Comparison of ENCODE assay signal across 14 cellular contexts in genomic region chr2:6081542-6081872, GRCh38.
DNase-seq lines count a peak whose midpoint lies in the region; ATAC-seq, FAIRE-seq and TF ChIP-seq lines count a peak whose summit lies in the region.
"Had no signal": no experiment of that assay in that cellular context is flagged by ENCODE, and none has a peak within 500 bp of the region (broad histone marks: within the 10 kb centered on the region; RNA-seq: fewer than 3 reads in every experiment).

No MANE protein-coding gene starts in this region.

- no peak for TF ChIP-seq EP300 in A549 (IDR thresholded peaks at IDR 0.05)

- 14% methylated on average over 4 of the region's 4 CpGs for WGBS in A549 (ENCODE audit: missing lambda C conversion rate)

- DNase-seq in A549 (ENCODE audit: low read depth in 1 of 2, low spot score in 1 of 2) = no peak
- peak; percentile 2 for DNase-seq in LoVo (ENCODE audit: low spot score)
- DNase-seq in astrocyte of the cerebellum (ENCODE audit: low read depth) = no peak
- no peak for DNase-seq in mucosa of descending colon
- DNase-seq in ureter (ENCODE audit: low spot score) = no peak
- DNase-seq in NCI-H1105 treated with DMSO at 0.1 percent for 48 hours (lab: John Stamatoyannopoulos, UW) = no peak
- DNase-seq in H4 (ENCODE audit: low spot score) = no peak
- no peak for DNase-seq in stimulated activated CD4-positive, alpha-beta T cell treated with anti-CD3 and anti-CD28 coated beads, Interleukin-1b, Interleukin-23, amount 100 ng/mL, for 48 hours
- DNase-seq: activated CD4-positive, alpha-beta memory T cell treated with anti-CD3 and anti-CD28 coated beads, Interleukin-2, amount 10 ng/mL, durations not matched to agents 7 days and 5 days; activated T-cell treated with anti-CD3 and anti-CD28 coated beads, Interleukin-2, amount 50 U/mL, for 24 hours; COR-L47; islet precursor cell had no signal

- intact Hi-C loops in mucosa of descending colon (cut with DNase I, micrococcal nuclease) = no loop called here

- no peak for FAIRE-seq in A549 (lab: Jason Lieb, UNC)

- no peak for TF ChIP-seq POLR2A in A549 (IDR thresholded peaks at IDR 0.05; ENCODE audit: low read length)

- TF ChIP-seq CTCF in A549 (IDR thresholded peaks at IDR 0.05) (no peak), astrocyte of the cerebellum (IDR thresholded peaks at IDR 0.05; ENCODE audit: low read depth, low read length, missing control alignments) (no peak), mucosa of descending colon (IDR thresholded peaks at IDR 0.05) (no peak)

- TF ChIP-seq RAD21 in A549 (conservative IDR thresholded peaks at IDR 0.05 in 1 of 2, IDR thresholded peaks at IDR 0.05 in 1 of 2) = no peak

- H3K36me3 ChIP-seq in mucosa of descending colon (ENCODE audit: low read depth) = no peaks in the 10 kb centered on the region
- H3K36me3 ChIP-seq: neutrophil had no signal

- CTCF ChIA-PET in A549 (lab: Yijun Ruan, JAX) = interaction anchor here (1.1 to 1.3 kb wide), 2 partner anchors 11 to 102 kb away, joined by 3 to 6 read pairs; no protein-coding TSS in a partner anchor

- in situ Hi-C loops in astrocyte of the cerebellum (cut with HindIII; ENCODE audit: low sequenced_read_pairs) = no loop called here

- no peak overlapping the region for H3K27ac ChIP-seq in A549
- H3K27ac ChIP-seq: neutrophil had no signal

- H3K4me2 ChIP-seq in A549 = peak overlapping the region; percentile 69

- H3K4me3 ChIP-seq in A549 = peak overlapping the region; percentile 24; the same call in 2 of the 3 replicates
- peak overlapping the region; percentile 26 for H3K4me3 ChIP-seq in astrocyte of the cerebellum (ENCODE audit: low read depth, low read length)
- H3K4me3 ChIP-seq in mucosa of descending colon = no peak overlapping the region

- H3K9me3 ChIP-seq in A549 (peaks cover 2% of the 10 kb centered on the region; the same call in 1 of the 3 replicates), mucosa of descending colon (no peaks in the 10 kb centered on the region)
- H3K9me3 ChIP-seq: neutrophil had no signal

- POLR2A ChIA-PET in A549 (lab: Yijun Ruan, JAX) = no interaction called here

- H3K4me1 ChIP-seq in A549 (no peaks in the 10 kb centered on the region), mucosa of descending colon (ENCODE audit: low read depth) (no peaks in the 10 kb centered on the region)

- ATAC-seq in A549 (no peak), mucosa of descending colon (peak; percentile 46)
- ATAC-seq: activated naive CD4-positive, alpha-beta T cell treated with anti-CD3 and anti-CD28 coated beads, Interleukin-2, amount 50 U/mL, for 72 hours had no signal

TF ChIP-seq in A549, 52 proteins besides CTCF, POLR2A, EP300 and RAD21:
- no peak for TF ChIP-seq RCOR1 (IDR thresholded peaks at IDR 0.05; ENCODE audit: low read depth, low read length)
TF ChIP-seq in A549: peak in this region for 0.
